In the genomic region with DNA sequence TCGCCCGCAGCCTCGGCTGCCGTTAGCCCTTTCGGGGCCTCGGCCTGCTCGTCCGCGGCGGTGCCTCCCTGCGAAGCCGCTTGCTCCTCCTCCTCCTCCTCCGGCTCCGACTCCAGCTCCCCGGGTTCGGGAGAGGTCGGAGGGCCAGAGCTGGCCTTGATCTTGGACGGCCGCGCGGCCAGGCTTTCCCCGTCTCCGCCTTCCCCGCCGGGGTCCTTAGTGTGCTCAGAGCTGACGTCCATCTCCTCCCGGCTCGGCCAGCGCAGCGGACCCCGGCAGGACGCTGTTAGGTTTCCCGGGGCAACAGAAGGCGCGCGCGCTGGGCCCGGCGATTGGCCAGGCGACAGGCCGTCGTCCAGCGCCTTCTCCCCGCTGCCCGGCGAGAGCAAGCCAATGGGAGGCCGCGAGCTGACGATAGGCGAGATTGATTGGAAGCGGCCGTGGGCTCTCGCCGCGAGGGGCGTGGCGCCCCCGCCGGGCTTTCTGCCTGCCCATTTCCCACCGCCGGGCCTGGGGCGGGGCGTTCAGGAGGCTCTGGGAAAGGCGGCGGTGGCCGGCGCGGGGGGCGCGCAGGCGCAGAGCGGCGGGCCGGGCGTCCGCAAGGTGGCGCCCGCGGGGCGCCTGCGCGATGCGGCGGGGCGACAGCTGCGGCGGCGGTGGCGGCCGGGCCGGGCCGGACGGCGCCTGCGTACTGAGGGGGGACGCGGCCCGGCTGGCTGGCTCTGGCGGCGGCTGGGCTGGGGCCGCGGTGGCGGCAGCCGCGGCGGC, we compare ENCODE assay signal across 8 cellular contexts. TPM values are rescaled to one million over a fixed set of nuclear protein-coding genes. Genes with fewer than 3 reads are reported as not detected.
A peak's percentile ranks its signal among the peaks of the same experiment; 100 is the strongest.
DNase-seq lines count a peak whose midpoint lies in the region; ATAC-seq and TF ChIP-seq lines count a peak whose summit lies in the region.

A gene with protein sequence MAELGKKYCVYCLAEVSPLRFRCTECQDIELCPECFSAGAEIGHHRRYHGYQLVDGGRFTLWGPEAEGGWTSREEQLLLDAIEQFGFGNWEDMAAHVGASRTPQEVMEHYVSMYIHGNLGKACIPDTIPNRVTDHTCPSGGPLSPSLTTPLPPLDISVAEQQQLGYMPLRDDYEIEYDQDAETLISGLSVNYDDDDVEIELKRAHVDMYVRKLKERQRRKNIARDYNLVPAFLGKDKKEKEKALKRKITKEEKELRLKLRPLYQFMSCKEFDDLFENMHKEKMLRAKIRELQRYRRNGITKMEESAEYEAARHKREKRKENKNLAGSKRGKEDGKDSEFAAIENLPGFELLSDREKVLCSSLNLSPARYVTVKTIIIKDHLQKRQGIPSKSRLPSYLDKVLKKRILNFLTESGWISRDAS (plus strand): TSS at position 676 of the 768 bp plus-strand sequence. CDS start 208 bp downstream, outside the sequence.

- no peak within 1 kb of the TSS for H3K27ac ChIP-seq in H9 (ENCODE audit: insufficient read length, low read depth, low read length)

- H3K18ac ChIP-seq in H9 (ENCODE audit: insufficient read length, low read depth, low read length): peak within 1 kb of the TSS; percentile 37

- H3K9me3 Mint-ChIP-seq in H9: no peaks in the 10 kb centered on the region
- no peaks in the 10 kb centered on the region for H3K9me3 Mint-ChIP-seq in nephron progenitor cell
- no peaks in the 10 kb centered on the region for H3K9me3 Mint-ChIP-seq in stimulated activated naive CD8-positive, alpha-beta T cell treated with anti-CD3 and anti-CD28 coated beads, Interleukin-15, amount 100 ng/mL, for 72 hours

- peaks cover 19% of the 10 kb centered on the region for H3K23me2 ChIP-seq in H9 (ENCODE audit: insufficient read length, low read depth, low read length, poor library complexity, severe bottlenecking)

- no peak within 1 kb of the TSS for H2AFZ ChIP-seq in H9 (ENCODE audit: low read length)

- H2BK12ac ChIP-seq in H9 (ENCODE audit: insufficient read length, low read depth, low read length): no peak within 1 kb of the TSS

- H3K4me3 Mint-ChIP-seq in H9: peak within 1 kb of the TSS; percentile 75 to 90
- peak within 1 kb of the TSS; percentile 92 for H3K4me3 Mint-ChIP-seq in nephron progenitor cell
- H3K4me3 Mint-ChIP-seq in stimulated activated naive CD8-positive, alpha-beta T cell treated with anti-CD3 and anti-CD28 coated beads, Interleukin-15, amount 100 ng/mL, for 72 hours: peak within 1 kb of the TSS; percentile 99

- H3K79me1 ChIP-seq in H9 (ENCODE audit: insufficient read depth, low read depth, low read length, poor library complexity, severe bottlenecking): peaks cover 4% of the 10 kb centered on the region

- peaks cover 3% of the 10 kb centered on the region; the same call in 1 of the 2 replicates for H3K4me1 ChIP-seq in H9 (ENCODE audit: insufficient read depth, low read length)

- peak within 1 kb of the TSS; percentile 84; the same call in 1 of the 2 replicates for H3K14ac ChIP-seq in H9 (ENCODE audit: insufficient read depth, low read length)

- H3K9ac ChIP-seq in H9 (ENCODE audit: extremely low read depth, insufficient read length, low read length): peak within 1 kb of the TSS; percentile 62

- ATAC-seq in stimulated activated naive CD8-positive, alpha-beta T cell treated with anti-CD3 and anti-CD28 coated beads, Interleukin-15, amount 100 ng/mL, for 72 hours: peak; percentile 89

- H4K91ac ChIP-seq in H9 (ENCODE audit: insufficient read length, low read depth, low read length): no peak within 1 kb of the TSS

- no peak within 1 kb of the TSS; a peak in 2 of 7 replicates for H3K27ac Mint-ChIP-seq in H9
- peak within 1 kb of the TSS; percentile 77 for H3K27ac Mint-ChIP-seq in nephron progenitor cell
- H3K27ac Mint-ChIP-seq in stimulated activated naive CD8-positive, alpha-beta T cell treated with anti-CD3 and anti-CD28 coated beads, Interleukin-15, amount 100 ng/mL, for 72 hours: peak within 1 kb of the TSS; percentile 92 to 95

- H3K4ac ChIP-seq in H9 (ENCODE audit: low read depth, low read length): no peak within 1 kb of the TSS

- peak within 1 kb of the TSS; percentile 86 for H3K4me2 ChIP-seq in H9 (ENCODE audit: insufficient read depth, insufficient read length, low read length)

- H4K8ac ChIP-seq in H9 (replicated peaks; ENCODE audit: insufficient read length, low read depth, low read length): no peak within 1 kb of the TSS

- H3K27me3 Mint-ChIP-seq in H9 (ENCODE audit: low read depth) (peaks cover 33% of the 10 kb centered on the region), nephron progenitor cell (ENCODE audit: low read depth, poor library complexity) (peaks cover 23% of the 10 kb centered on the region)
- peaks cover 16% of the 10 kb centered on the region for H3K27me3 Mint-ChIP-seq in stimulated activated naive CD8-positive, alpha-beta T cell treated with anti-CD3 and anti-CD28 coated beads, Interleukin-15, amount 100 ng/mL, for 72 hours

- no peak within 1 kb of the TSS for H2BK5ac ChIP-seq in H9 (ENCODE audit: insufficient read length, low read length)

- H3K4me1 Mint-ChIP-seq in H9 (peaks cover 30 to 38% of the 10 kb centered on the region in 2 experiments), nephron progenitor cell (peaks cover 53% of the 10 kb centered on the region)
- peaks cover 60% of the 10 kb centered on the region for H3K4me1 Mint-ChIP-seq in stimulated activated naive CD8-positive, alpha-beta T cell treated with anti-CD3 and anti-CD28 coated beads, Interleukin-15, amount 100 ng/mL, for 72 hours

- DNase-seq in G401 (ENCODE audit: low spot score): peak; percentile 97
- DNase-seq in H9: peak; percentile 98
- DNase-seq in M059J (ENCODE audit: low read depth): peak; percentile 97
- DNase-seq in SHP77 (lab: John Stamatoyannopoulos, UW): peak; percentile 79 to 87
- DNase-seq in activated effector memory CD4-positive, alpha-beta T cell treated with anti-CD3 and anti-CD28 coated beads, Interleukin-2, amount 50 U/mL, for 16 hours: peak; percentile 97
- DNase-seq in fibroblast of the conjunctiva (ENCODE audit: low read depth): peak; percentile 96
- DNase-seq in nephron progenitor cell: peak; percentile 96
- DNase-seq in stimulated activated naive CD8-positive, alpha-beta T cell treated with anti-CD3 and anti-CD28 coated beads, Interleukin-15, amount 100 ng/mL, for 72 hours: peak; percentile 95

- no peak within 1 kb of the TSS for H2BK20ac ChIP-seq in H9 (ENCODE audit: low read depth, low read length, poor library complexity, severe bottlenecking)

- no peaks in the 10 kb centered on the region for H3K9me3 ChIP-seq in H9 (ENCODE audit: control insufficient read depth, low read depth, low read length)

- H3K36me3 Mint-ChIP-seq in H9 (ENCODE audit: insufficient read depth in 1 of 3, low read depth in 3 of 3): no peaks in the 10 kb centered on the region; a peak in 1 of 7 replicates
- no peaks in the 10 kb centered on the region for H3K36me3 Mint-ChIP-seq in nephron progenitor cell (ENCODE audit: low read depth)

- peak; percentile 34; the same call in 1 of the 3 replicates for TF ChIP-seq CTCF in H9 (conservative IDR thresholded peaks at IDR 0.05)
- TF ChIP-seq CTCF in nephron progenitor cell (IDR thresholded peaks at IDR 0.05): no peak

- no peak within 1 kb of the TSS for H2AK5ac ChIP-seq in H9 (ENCODE audit: insufficient read length, low read length)

- in situ Hi-C loops in G401 (cut with HindIII; ENCODE audit: low sequenced_read_pairs): no loop called here

- no peak within 1 kb of the TSS for H4K5ac ChIP-seq in H9 (ENCODE audit: insufficient read length, low read depth, low read length)

- WGBS in H9 (ENCODE audit: extremely low coverage, insufficient read length, low lambda C conversion rate): no CpG with 5 or more reads among the region's 106 CpGs

- no peak within 1 kb of the TSS for H2BK120ac ChIP-seq in H9 (ENCODE audit: low read depth, low read length, poor library complexity, severe bottlenecking)

- no peak within 1 kb of the TSS for H3T11ph ChIP-seq in H9 (ENCODE audit: low read length)

- H3K23ac ChIP-seq in H9 (ENCODE audit: insufficient read length, low read depth, low read length): no peak within 1 kb of the TSS

- no peak within 1 kb of the TSS for H3K56ac ChIP-seq in H9 (ENCODE audit: insufficient read length, low read depth, low read length)

- H4K20me1 ChIP-seq in H9 (ENCODE audit: control insufficient read depth, insufficient read depth, insufficient read length): no peaks in the 10 kb centered on the region

- peaks cover 12% of the 10 kb centered on the region; the same call in 1 of the 2 replicates for H3K27me3 ChIP-seq in H9 (ENCODE audit: insufficient read depth, low read length)

- H3K79me2 ChIP-seq in H9 (ENCODE audit: insufficient read depth, low read length): peaks cover 9% of the 10 kb centered on the region

- H2BK15ac ChIP-seq in H9 (ENCODE audit: low read depth, low read length): no peak within 1 kb of the TSS

RNA-seq across cellular contexts. Expression of the gene that starts here (rescaled TPM):
- 9.1 and 19.6 TPM in 2 replicates for total RNA-seq in G401 (2014; rRNA removed; shearing (Covaris generic))
- total RNA-seq in H9 (2021): 14.0 and 17.0 TPM in 2 replicates
- total RNA-seq in M059J (2014; rRNA removed; shearing (Covaris generic)): 7.6 and 11.0 TPM in 2 replicates

Comparison
In these comparisons a context has a peak if more than half of its experiments do, and no peak if none do; other contexts are left out.
1. H3K27ac Mint-ChIP-seq: peak in nephron progenitor cell (single experiment) and stimulated activated naive CD8-positive, alpha-beta T cell treated with anti-CD3 and anti-CD28 coated beads, Interleukin-15, amount 100 ng/mL, for 72 hours (2 of 2); none in H9 (0 of 3).
2. Peak in every context shown above with its lines, with median percentiles within 50 percentile points of each other: DNase-seq and H3K4me3 Mint-ChIP-seq.